Comparison of ENCODE assay signal across 12 cellular contexts in genomic region chr16:51636913-51637743, GRCh38.
DNase-seq lines count a peak whose midpoint lies in the region; ATAC-seq and TF ChIP-seq lines count a peak whose summit lies in the region.
"Had no signal": no experiment of that assay in that cellular context is flagged by ENCODE, and none has a peak within 500 bp of the region (broad histone marks: within the 10 kb centered on the region; RNA-seq: fewer than 3 reads in every experiment).

No MANE protein-coding gene starts in this region.

- peak overlapping the region; percentile 4 for H2AK5ac ChIP-seq in mesendoderm (ENCODE audit: low read length)

- no CpG with 5 or more reads among the region's 16 CpGs for WGBS in mesendoderm (ENCODE audit: extremely low coverage, insufficient coverage, low lambda C conversion rate)
- 32 to 44% methylated on average over 16 of the region's 16 CpGs for WGBS in lower leg skin, 2 donors
- 16 to 26% (median 21%) methylated on average over 16 of the region's 16 CpGs for WGBS in heart left ventricle, 4 donors

- no peak overlapping the region for H3K18ac ChIP-seq in mesendoderm (ENCODE audit: low read length)

- peak overlapping the region in 9 of 11 experiments; percentile 1 to 43 (median 16); a peak in 13 of 22 replicates for H3K4me2 ChIP-seq in BLaER1 treated with 17β-estradiol and CSF1 and Interleukin-3, amounts not matched to agents 10 nM and 100 nM
- H3K4me2 ChIP-seq in mesendoderm (ENCODE audit: low read length) = peak overlapping the region; percentile 1

- peak overlapping the region in 1 of 11 experiments; percentile 40; a peak in 2 of 22 replicates for H3K27ac ChIP-seq in BLaER1 treated with 17β-estradiol and CSF1 and Interleukin-3, amounts not matched to agents 10 nM and 100 nM
- H3K27ac ChIP-seq in HUES6 (ENCODE audit: low read depth, low read length) (peak overlapping the region; percentile 58), dorsolateral prefrontal cortex (no peak overlapping the region), mesendoderm (ENCODE audit: low read depth, low read length) (no peak overlapping the region), heart left ventricle (no peak overlapping the region)
- H3K27ac ChIP-seq: VCaP had no signal

- H4K5ac ChIP-seq in mesendoderm (ENCODE audit: low read length) = no peak overlapping the region

- peaks cover 0 to 18% (median 9%) of the 10 kb centered on the region in 11 experiments; a peak in 15 of 22 replicates for H3K9me3 ChIP-seq in BLaER1 treated with 17β-estradiol and CSF1 and Interleukin-3, amounts not matched to agents 10 nM and 100 nM (replicated peaks in 1 of 11)
- peaks cover 8% of the 10 kb centered on the region; the same call in 1 of the 2 replicates for H3K9me3 ChIP-seq in HUES6 (ENCODE audit: control insufficient read depth, insufficient read depth, low read depth, low read length)
- H3K9me3 ChIP-seq in heart left ventricle = no peaks in the 10 kb centered on the region

- H3K9ac ChIP-seq in BLaER1 treated with 17β-estradiol and CSF1 and Interleukin-3, amounts not matched to agents 10 nM and 100 nM = no peak overlapping the region
- H3K9ac ChIP-seq in HUES6 (ENCODE audit: low read length) = peak overlapping the region; percentile 54
- no peak overlapping the region for H3K9ac ChIP-seq in mesendoderm (ENCODE audit: low read length)

- ATAC-seq in GM18858 (IDR thresholded peaks at IDR 0.05; ENCODE audit: unreplicated experiment) (no peak), heart left ventricle (no peak), GM18502 (IDR thresholded peaks at IDR 0.05; ENCODE audit: poor library complexity, unreplicated experiment) (no peak)

- peak overlapping the region; percentile 71 for H3K56ac ChIP-seq in mesendoderm (ENCODE audit: low read length)

- TF ChIP-seq POLR2A in lower leg skin (IDR thresholded peaks at IDR 0.05) = no peak
- no peak for TF ChIP-seq POLR2A in heart left ventricle (IDR thresholded peaks at IDR 0.05)

- TF ChIP-seq CTCF in dorsolateral prefrontal cortex (IDR thresholded peaks at IDR 0.05 in 54 of 56, conservative IDR thresholded peaks at IDR 0.05 in 2 of 56; ENCODE audit: low read depth in 1 of 56, partially characterized antibody in 56 of 56) (peak in 5 of 56 donors; percentile 8 to 15 (median 12)), lower leg skin (IDR thresholded peaks at IDR 0.05) (no peak), heart left ventricle (IDR thresholded peaks at IDR 0.05) (no peak)

- no peak overlapping the region for H3K4ac ChIP-seq in mesendoderm (ENCODE audit: low read depth, low read length)

- H2BK15ac ChIP-seq in mesendoderm (replicated peaks; ENCODE audit: low read depth) = no peak overlapping the region

- DNase-seq in dorsolateral prefrontal cortex = no peak
- DNase-seq in mesendoderm = peak; percentile 79
- DNase-seq in lower leg skin (ENCODE audit: low spot score in 2 of 2) = no peak
- no peak for DNase-seq in heart left ventricle
- DNase-seq: CD4-positive, CD25-positive, alpha-beta regulatory T cell; naive B cell; stimulated activated CD4-positive, alpha-beta T cell treated with anti-CD3 and anti-CD28 coated beads, Interleukin-12 subunit alpha, Interleukin-12 subunit beta, amount 100 ng/mL, for 4 hours had no signal

- H3K4me3 ChIP-seq in BLaER1 treated with 17β-estradiol and CSF1 and Interleukin-3, amounts not matched to agents 10 nM and 100 nM = no peak overlapping the region
- H3K4me3 ChIP-seq in HUES6 (ENCODE audit: low read depth, low read length) (peak overlapping the region; percentile 41), dorsolateral prefrontal cortex (peak overlapping the region in 57 of 59 donors; percentile 1 to 62 (median 40)), mesendoderm (ENCODE audit: low read length) (no peak overlapping the region), lower leg skin (ENCODE audit: low read depth, poor library complexity, severe bottlenecking) (no peak overlapping the region), heart left ventricle (no peak overlapping the region)

- peak overlapping the region; percentile 54 for H2BK5ac ChIP-seq in mesendoderm (ENCODE audit: low read length)

- H4K8ac ChIP-seq in mesendoderm (ENCODE audit: low read depth, low read length) = no peak overlapping the region

- intact Hi-C loops in dorsolateral prefrontal cortex (cut with DNase I) (loop anchor here in 1 of 2 donors (10.0 kb wide), 1 partner anchor 128 kb away; no protein-coding TSS in a partner anchor), lower leg skin (cut with DNase I; ENCODE audit: low total_unique reads) (no loop called here), heart left ventricle (cut with DNase I) (no loop called here)

- H3K79me2 ChIP-seq in mesendoderm (ENCODE audit: control insufficient read depth, insufficient read depth, low read length) = no peaks in the 10 kb centered on the region

- peaks cover 4 to 20% (median 10%) of the 10 kb centered on the region in 10 experiments; a peak in 9 of 20 replicates for H3K4me1 ChIP-seq in BLaER1 treated with 17β-estradiol and CSF1 and Interleukin-3, amounts not matched to agents 10 nM and 100 nM
- H3K4me1 ChIP-seq in HUES6 (ENCODE audit: control insufficient read depth, insufficient read depth, low read length) (peaks cover 28% of the 10 kb centered on the region), mesendoderm (ENCODE audit: control insufficient read depth, low read depth, low read length) (peaks cover 14% of the 10 kb centered on the region), heart left ventricle (no peaks in the 10 kb centered on the region)

- no peak overlapping the region for H3K23ac ChIP-seq in mesendoderm (ENCODE audit: low read length)

- no peaks in the 10 kb centered on the region for H3K36me3 ChIP-seq in BLaER1 treated with 17β-estradiol and CSF1 and Interleukin-3, amounts not matched to agents 10 nM and 100 nM
- H3K36me3 ChIP-seq in HUES6 (ENCODE audit: control insufficient read depth, insufficient read depth, low read length) (no peaks in the 10 kb centered on the region), mesendoderm (ENCODE audit: control insufficient read depth, insufficient read depth, low read length) (no peaks in the 10 kb centered on the region), heart left ventricle (no peaks in the 10 kb centered on the region)

- no peaks in the 10 kb centered on the region for H3K79me1 ChIP-seq in mesendoderm (ENCODE audit: low read length)

- no peak overlapping the region for H2BK120ac ChIP-seq in mesendoderm (ENCODE audit: low read depth, low read length)

- H4K20me1 ChIP-seq in BLaER1 treated with 17β-estradiol and CSF1 and Interleukin-3, amounts not matched to agents 10 nM and 100 nM = no peaks in the 10 kb centered on the region

- no peaks in the 10 kb centered on the region for H3K27me3 ChIP-seq in BLaER1 treated with 17β-estradiol and CSF1 and Interleukin-3, amounts not matched to agents 10 nM and 100 nM
- peaks cover 7% of the 10 kb centered on the region; the same call in 1 of the 2 replicates for H3K27me3 ChIP-seq in HUES6 (ENCODE audit: control insufficient read depth, insufficient read depth, low read length)
- peaks cover 0 to 25% (median 4%) of the 10 kb centered on the region in 45 donors for H3K27me3 ChIP-seq in dorsolateral prefrontal cortex
- no peaks in the 10 kb centered on the region for H3K27me3 ChIP-seq in mesendoderm (ENCODE audit: insufficient read depth, low read length, poor library complexity)
- peaks cover 0 to 29% (median 0%) of the 10 kb centered on the region in 9 donors for H3K27me3 ChIP-seq in heart left ventricle

Comparison
In these comparisons a context has a peak if more than half of its experiments do, and no peak if none do; other contexts are left out.
1. H3K4me3 ChIP-seq: peak in HUES6 (single experiment) and dorsolateral prefrontal cortex (57 of 59); none in BLaER1 treated with 17β-estradiol and CSF1 and Interleukin-3, amounts not matched to agents 10 nM and 100 nM (0 of 10), mesendoderm (single experiment), lower leg skin (single experiment) and heart left ventricle (0 of 12).